Comparison of ENCODE assay signal across 1 cellular context in genomic region chr14:24952851-24953666, GRCh38.
TF ChIP-seq lines count a peak whose summit lies in the region.

No MANE protein-coding gene starts in this region.

TF ChIP-seq in SK-N-SH, 30 proteins besides CTCF, POLR2A, EP300 and RAD21 (continued from another document):
- TF ChIP-seq REST (IDR thresholded peaks at IDR 0.05; ENCODE audit: low read depth, low read length) (no peak), SMC3 (IDR thresholded peaks at IDR 0.05; ENCODE audit: low read depth, low read length) (no peak), MEF2A (IDR thresholded peaks at IDR 0.05; ENCODE audit: borderline replicate concordance, low read depth) (no peak), NRF1 (IDR thresholded peaks at IDR 0.05; ENCODE audit: low read depth, low read length) (no peak), MAX (IDR thresholded peaks at IDR 0.05; ENCODE audit: low read depth) (no peak), TEAD4 (IDR thresholded peaks at IDR 0.05; ENCODE audit: borderline replicate concordance, insufficient read depth) (no peak), EZH2phosphoT487 (IDR thresholded peaks at IDR 0.05; ENCODE audit: borderline replicate concordance, low read depth) (no peak), TCF12 (IDR thresholded peaks at IDR 0.05) (no peak), USF1 (IDR thresholded peaks at IDR 0.05; ENCODE audit: borderline replicate concordance, low read depth) (no peak), NFIC (IDR thresholded peaks at IDR 0.05; ENCODE audit: borderline replicate concordance) (no peak), PBX3 (IDR thresholded peaks at IDR 0.05) (no peak), TAF1 (IDR thresholded peaks at IDR 0.05; ENCODE audit: borderline replicate concordance, low read depth, low read length) (no peak)
TF ChIP-seq in SK-N-SH: peak in this region for 0.
